ENCODE assay signal across 7 cellular contexts in genomic region chr10:46987233-46987930, GRCh38.
DNase-seq lines count a peak whose midpoint lies in the region; ATAC-seq lines count a peak whose summit lies in the region.
"Not testable (repeated sequence)": the region's sequence is repeated elsewhere in the genome, so short reads cannot be mapped to it uniquely, and the experiment has no call there.

No MANE protein-coding gene starts in this region.

- H3K4me1 Mint-ChIP-seq in T-helper 17 cell, naive B cell: not testable (repeated sequence)

- not testable (repeated sequence) for H3K9me3 ChIP-seq in T-helper 17 cell (ENCODE audit: control insufficient read depth, low read length, poor library complexity, severe bottlenecking)

- not testable (repeated sequence) for H3K9me3 Mint-ChIP-seq in naive B cell

- not testable (repeated sequence) for H3K27ac Mint-ChIP-seq in T-helper 17 cell, naive B cell

- not testable (repeated sequence) for DNase-seq in T-helper 17 cell, naive B cell

- not testable (repeated sequence) for H3K36me3 Mint-ChIP-seq in T-helper 17 cell (ENCODE audit: low read depth); naive B cell

- ATAC-seq in GM18867 (IDR thresholded peaks at IDR 0.05; ENCODE audit: unreplicated experiment) = peak; percentile 99
- peak; percentile 93 for ATAC-seq in GM21529 (IDR thresholded peaks at IDR 0.05; ENCODE audit: unreplicated experiment)
- peak; percentile 92 for ATAC-seq in HG02938 (IDR thresholded peaks at IDR 0.05; ENCODE audit: unreplicated experiment)
- ATAC-seq in HG03378 (IDR thresholded peaks at IDR 0.05; ENCODE audit: unreplicated experiment) = peak; percentile 84
- peak; percentile 90 for ATAC-seq in T-helper 17 cell
- ATAC-seq in esophagus mucosa = peak; percentile 98
- peak; percentile 60 to 70 for ATAC-seq in naive B cell (ENCODE audit: low read depth in 2 of 2)

- not testable (repeated sequence) for H3K4me3 Mint-ChIP-seq in T-helper 17 cell, naive B cell

- not testable (repeated sequence) for H3K27me3 Mint-ChIP-seq in T-helper 17 cell, naive B cell
